ENCODE assay signal across 10 cellular contexts in the genomic region with DNA sequence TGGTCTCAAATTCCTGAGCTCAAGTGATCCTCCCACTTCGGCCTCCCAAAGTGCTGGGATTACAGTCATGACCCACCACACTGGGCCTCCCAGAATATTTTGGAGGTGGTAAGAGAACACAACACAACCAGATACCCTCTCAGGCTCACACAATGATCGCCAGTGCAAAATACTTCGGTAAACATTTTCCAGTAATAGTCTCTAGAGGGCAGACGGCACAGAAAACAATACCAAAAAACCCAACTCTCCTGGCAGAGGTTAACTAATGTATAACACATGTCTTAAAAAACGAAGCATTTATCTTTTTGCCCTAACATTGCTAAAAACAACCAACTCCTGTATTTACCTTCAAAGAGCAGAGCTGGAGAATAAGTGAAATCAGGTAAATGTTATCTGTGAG. TPM values are rescaled to one million over a fixed set of nuclear protein-coding genes. Genes with fewer than 3 reads are reported as not detected.
DNase-seq lines count a peak whose midpoint lies in the region; ATAC-seq and TF ChIP-seq lines count a peak whose summit lies in the region.
"Had no signal": no experiment of that assay in that cellular context is flagged by ENCODE, and none has a peak within 500 bp of the region (broad histone marks: within the 10 kb centered on the region; RNA-seq: fewer than 3 reads in every experiment).

No MANE protein-coding gene starts in this region.

- no peak overlapping the region for H3K4ac ChIP-seq in H9 (ENCODE audit: low read depth, low read length)

- no peak overlapping the region for H3K4me2 ChIP-seq in H9 (ENCODE audit: insufficient read depth, insufficient read length, low read length)

- no peak overlapping the region for H3K14ac ChIP-seq in H9 (ENCODE audit: insufficient read depth, low read length)

- peaks cover 78% of the 10 kb centered on the region for H3K79me2 ChIP-seq in H9 (ENCODE audit: insufficient read depth, low read length)

- H3K27me3 ChIP-seq in CD4-positive, alpha-beta T cell (ENCODE audit: control insufficient read depth, insufficient read depth, low read length): no peaks in the 10 kb centered on the region
- H3K27me3 ChIP-seq in H9 (ENCODE audit: insufficient read depth, low read length): no peaks in the 10 kb centered on the region

- H2BK15ac ChIP-seq in H9 (ENCODE audit: low read depth, low read length): no peak overlapping the region

- H2AK5ac ChIP-seq in H9 (ENCODE audit: insufficient read length, low read length): no peak overlapping the region

- H3K9me3 ChIP-seq in CD4-positive, alpha-beta T cell (ENCODE audit: control insufficient read depth, low read length): peaks cover 16% of the 10 kb centered on the region
- no peaks in the 10 kb centered on the region for H3K9me3 ChIP-seq in H9 (ENCODE audit: control insufficient read depth, low read depth, low read length)

- H3K4me1 Mint-ChIP-seq in CD4-positive, alpha-beta T cell (ENCODE audit: low read depth): peaks cover 57% of the 10 kb centered on the region
- H3K4me1 Mint-ChIP-seq in H9 (peaks cover 25 to 31% of the 10 kb centered on the region in 2 experiments), mesothelial cell of epicardium (peaks cover 19% of the 10 kb centered on the region)
- peaks cover 77% of the 10 kb centered on the region for H3K4me1 Mint-ChIP-seq in activated naive CD8-positive, alpha-beta T cell treated with anti-CD3 and anti-CD28 coated beads, Interleukin-2, amount 50 U/mL, for 24 hours

- H3K4me3 Mint-ChIP-seq in CD4-positive, alpha-beta T cell: peak overlapping the region; percentile 65
- H3K4me3 Mint-ChIP-seq in H9: no peak overlapping the region
- H3K4me3 Mint-ChIP-seq in activated naive CD8-positive, alpha-beta T cell treated with anti-CD3 and anti-CD28 coated beads, Interleukin-2, amount 50 U/mL, for 24 hours: peak overlapping the region; percentile 6
- H3K4me3 Mint-ChIP-seq in mesothelial cell of epicardium: no peak overlapping the region

- H4K8ac ChIP-seq in H9 (replicated peaks; ENCODE audit: insufficient read length, low read depth, low read length): no peak overlapping the region

- no peak overlapping the region for H2BK5ac ChIP-seq in H9 (ENCODE audit: insufficient read length, low read length)

- no peak overlapping the region for H3K9ac ChIP-seq in H9 (ENCODE audit: extremely low read depth, insufficient read length, low read length)

- no peak overlapping the region for H2BK120ac ChIP-seq in H9 (ENCODE audit: low read depth, low read length, poor library complexity, severe bottlenecking)

- H2AFZ ChIP-seq in H9 (ENCODE audit: low read length): no peak overlapping the region

- peaks cover 97% of the 10 kb centered on the region for H3K36me3 Mint-ChIP-seq in CD4-positive, alpha-beta T cell (ENCODE audit: low read depth)
- H3K36me3 Mint-ChIP-seq in H9 (ENCODE audit: insufficient read depth in 1 of 3, low read depth in 3 of 3): peaks cover 71 to 94% (median 93%) of the 10 kb centered on the region in 3 experiments
- H3K36me3 Mint-ChIP-seq in activated naive CD8-positive, alpha-beta T cell treated with anti-CD3 and anti-CD28 coated beads, Interleukin-2, amount 50 U/mL, for 24 hours (ENCODE audit: low read depth): peaks cover 92% of the 10 kb centered on the region
- peaks cover 61% of the 10 kb centered on the region for H3K36me3 Mint-ChIP-seq in mesothelial cell of epicardium

- no peaks in the 10 kb centered on the region for H4K20me1 ChIP-seq in H9 (ENCODE audit: control insufficient read depth, insufficient read depth, insufficient read length)

- H3K79me1 ChIP-seq in H9 (ENCODE audit: insufficient read depth, low read depth, low read length, poor library complexity, severe bottlenecking): peaks cover 7% of the 10 kb centered on the region

- no peak for TF ChIP-seq CTCF in CD4-positive, alpha-beta T cell (IDR thresholded peaks at IDR 0.05)
- TF ChIP-seq CTCF in H9 (conservative IDR thresholded peaks at IDR 0.05) (peak; percentile 38; the same call in 2 of the 3 replicates), mesothelial cell of epicardium (IDR thresholded peaks at IDR 0.05; ENCODE audit: unreplicated experiment) (no peak)

- H3T11ph ChIP-seq in H9 (ENCODE audit: low read length): no peak overlapping the region

- no CpG with 5 or more reads among the region's 5 CpGs for WGBS in H9 (ENCODE audit: extremely low coverage, insufficient read length, low lambda C conversion rate)

- H3K4me1 ChIP-seq in H9 (ENCODE audit: insufficient read depth, low read length): no peaks in the 10 kb centered on the region; the same call in 1 of the 2 replicates

- no peak overlapping the region for H4K91ac ChIP-seq in H9 (ENCODE audit: insufficient read length, low read depth, low read length)

- no peak overlapping the region for H3K56ac ChIP-seq in H9 (ENCODE audit: insufficient read length, low read depth, low read length)

- H3K27ac ChIP-seq in CD4-positive, alpha-beta T cell (ENCODE audit: low read depth, low read length): no peak overlapping the region
- no peak overlapping the region for H3K27ac ChIP-seq in H9 (ENCODE audit: insufficient read length, low read depth, low read length)

- H3K27ac Mint-ChIP-seq in CD4-positive, alpha-beta T cell: peak overlapping the region; percentile 63
- H3K27ac Mint-ChIP-seq in H9 (no peak overlapping the region), mesothelial cell of epicardium (peak overlapping the region; percentile 47)
- no peak overlapping the region for H3K27ac Mint-ChIP-seq in activated naive CD8-positive, alpha-beta T cell treated with anti-CD3 and anti-CD28 coated beads, Interleukin-2, amount 50 U/mL, for 24 hours
- H3K27ac Mint-ChIP-seq: stimulated activated naive B cell treated with anti-CD40 and anti-IgM and Interleukin-4, amounts not matched to agents 10 μg/mL and 1 μg/mL and 100 μg/mL, for 72 hours had no signal

- no peak overlapping the region for H2BK20ac ChIP-seq in H9 (ENCODE audit: low read depth, low read length, poor library complexity, severe bottlenecking)

- no peaks in the 10 kb centered on the region for H3K23me2 ChIP-seq in H9 (ENCODE audit: insufficient read length, low read depth, low read length, poor library complexity, severe bottlenecking)

- H2BK12ac ChIP-seq in H9 (ENCODE audit: insufficient read length, low read depth, low read length): no peak overlapping the region

- H4K5ac ChIP-seq in H9 (ENCODE audit: insufficient read length, low read depth, low read length): no peak overlapping the region

- peak; percentile 44 for ATAC-seq in CD4-positive, alpha-beta T cell (ENCODE audit: poor library complexity)
- no peak for ATAC-seq in activated naive CD8-positive, alpha-beta T cell treated with anti-CD3 and anti-CD28 coated beads, Interleukin-2, amount 50 U/mL, for 24 hours
- ATAC-seq in GM21825 (IDR thresholded peaks at IDR 0.05; ENCODE audit: unreplicated experiment): no peak
- ATAC-seq: stimulated activated naive B cell treated with anti-CD40 and anti-IgM and Interleukin-4, amounts not matched to agents 10 μg/mL and 1 μg/mL and 100 μg/mL, for 72 hours had no signal

- H3K23ac ChIP-seq in H9 (ENCODE audit: insufficient read length, low read depth, low read length): no peak overlapping the region

- peaks cover 4% of the 10 kb centered on the region for H3K9me3 Mint-ChIP-seq in CD4-positive, alpha-beta T cell
- no peaks in the 10 kb centered on the region for H3K9me3 Mint-ChIP-seq in H9
- H3K9me3 Mint-ChIP-seq in activated naive CD8-positive, alpha-beta T cell treated with anti-CD3 and anti-CD28 coated beads, Interleukin-2, amount 50 U/mL, for 24 hours: peaks cover 11% of the 10 kb centered on the region
- H3K9me3 Mint-ChIP-seq in mesothelial cell of epicardium: no peaks in the 10 kb centered on the region

- H3K18ac ChIP-seq in H9 (ENCODE audit: insufficient read length, low read depth, low read length): no peak overlapping the region

- no peak for DNase-seq in CD4-positive, alpha-beta T cell
- DNase-seq in H9 (no peak), mesothelial cell of epicardium (ENCODE audit: low spot score in 2 of 2, unreplicated experiment in 2 of 2) (no peak), NOMO-1 (lab: John Stamatoyannopoulos, UW; ENCODE audit: unreplicated experiment in 2 of 2) (no peak)
- no peak for DNase-seq in activated naive CD8-positive, alpha-beta T cell treated with anti-CD3 and anti-CD28 coated beads, Interleukin-2, amount 50 U/mL, for 24 hours
- no peak for DNase-seq in stimulated activated CD4-positive, alpha-beta T cell treated with anti-CD3 and anti-CD28 coated beads, Interleukin-1b, Interleukin-23, amount 100 ng/mL, for 48 hours
- no peak for DNase-seq in activated CD8-positive, alpha-beta memory T cell treated with anti-CD3 and anti-CD28 coated beads for 24 hours
- DNase-seq: stimulated activated CD4-positive, alpha-beta T cell treated with anti-CD3 and anti-CD28 coated beads, Interleukin-15, amount 100 ng/mL, for 24 hours; stimulated activated naive B cell treated with anti-CD40 and anti-IgM and Interleukin-4, amounts not matched to agents 10 μg/mL and 1 μg/mL and 100 μg/mL, for 72 hours had no signal

- POLR2A ChIA-PET in CD4-positive, alpha-beta T cell (lab: Charles Lee): no interaction called here

- intact Hi-C loops in CD4-positive, alpha-beta T cell (cut with DNase I, micrococcal nuclease): no loop called here

- CTCF ChIA-PET in CD4-positive, alpha-beta T cell (lab: Charles Lee): interaction anchor here (1.0 kb wide), 2 partner anchors 7 to 10 kb away, joined by 3 read pairs; a partner anchor contains a TSS

- H3K27me3 Mint-ChIP-seq in CD4-positive, alpha-beta T cell: no peaks in the 10 kb centered on the region
- no peaks in the 10 kb centered on the region for H3K27me3 Mint-ChIP-seq in H9 (ENCODE audit: low read depth)
- H3K27me3 Mint-ChIP-seq in activated naive CD8-positive, alpha-beta T cell treated with anti-CD3 and anti-CD28 coated beads, Interleukin-2, amount 50 U/mL, for 24 hours: no peaks in the 10 kb centered on the region
- H3K27me3 Mint-ChIP-seq in mesothelial cell of epicardium (ENCODE audit: low read depth): no peaks in the 10 kb centered on the region
- H3K27me3 Mint-ChIP-seq: stimulated activated naive B cell treated with anti-CD40 and anti-IgM and Interleukin-4, amounts not matched to agents 10 μg/mL and 1 μg/mL and 100 μg/mL, for 72 hours had no signal

RNA-seq across cellular contexts. Expression of a gene that starts 10.5 kb away (rescaled TPM):
- 10 to 100 TPM; 78.4 to 82.2 TPM for total RNA-seq in CD4-positive, alpha-beta T cell
- total RNA-seq in H9 (2021): 96.1 and 97.9 TPM in 2 replicates
- 59.8 to 72.7 TPM (median 62.3 TPM) in 3 replicates for total RNA-seq in mesothelial cell of epicardium

RNA-seq across cellular contexts. Expression of a gene that starts 36.8 kb away (rescaled TPM):
- not detected for total RNA-seq in CD4-positive, alpha-beta T cell
- not detected in 2 replicates for total RNA-seq in H9 (2021)
- total RNA-seq in mesothelial cell of epicardium: not detected in 3 replicates

Comparison
In these comparisons a context has a peak if more than half of its experiments do, and no peak if none do; other contexts are left out.
1. H3K27ac Mint-ChIP-seq: peak in CD4-positive, alpha-beta T cell (single experiment) and mesothelial cell of epicardium (single experiment); none in H9 (0 of 3) and activated naive CD8-positive, alpha-beta T cell treated with anti-CD3 and anti-CD28 coated beads, Interleukin-2, amount 50 U/mL, for 24 hours (single experiment).
2. H3K4me3 Mint-ChIP-seq: peak in CD4-positive, alpha-beta T cell (single experiment) and activated naive CD8-positive, alpha-beta T cell treated with anti-CD3 and anti-CD28 coated beads, Interleukin-2, amount 50 U/mL, for 24 hours (single experiment); none in H9 (0 of 2) and mesothelial cell of epicardium (single experiment).